8 cellular contexts compared by ENCODE assay signal in the genomic region with DNA sequence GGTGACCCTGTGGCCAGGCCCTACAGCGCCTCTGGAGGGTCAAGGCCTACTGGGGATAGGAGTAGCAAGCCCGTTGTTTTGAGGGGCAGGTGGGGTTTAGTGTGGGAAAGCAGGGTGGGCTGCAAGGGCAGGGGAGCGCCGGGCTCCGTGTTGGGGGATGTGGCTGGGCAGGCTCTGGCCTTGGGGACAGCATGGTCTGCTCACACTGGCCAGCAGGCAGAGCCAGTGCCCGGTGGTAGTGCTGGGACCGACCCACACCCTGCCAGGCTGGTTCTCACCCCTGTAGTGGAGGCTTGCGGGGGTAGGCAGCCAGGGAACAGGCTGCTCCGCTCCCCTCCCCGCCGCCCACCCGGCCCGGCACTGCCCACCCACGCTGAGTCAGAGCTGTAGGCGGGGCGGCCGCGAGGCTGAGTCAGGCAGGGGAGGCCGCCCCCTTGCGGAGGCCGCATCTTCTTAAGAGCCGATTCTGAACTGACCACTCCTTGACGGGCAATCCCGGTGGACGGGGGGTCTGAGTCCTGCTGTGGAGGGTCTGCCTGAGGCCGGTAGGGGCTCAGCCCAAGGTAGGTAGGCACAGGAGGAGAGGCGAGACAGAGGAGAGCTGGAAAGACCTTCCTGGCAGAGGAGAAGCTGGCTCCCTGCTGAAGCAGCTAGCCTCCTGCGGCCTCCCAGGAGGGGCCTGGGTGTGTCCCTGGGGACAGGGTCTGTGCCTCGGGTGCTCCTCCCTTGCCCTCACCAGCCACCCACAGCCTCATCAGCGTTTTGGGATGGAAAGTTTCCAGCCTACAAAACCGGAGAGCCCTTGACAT.
A peak's percentile ranks its signal among the peaks of the same experiment; 100 is the strongest.
DNase-seq lines count a peak whose midpoint lies in the region; ATAC-seq, FAIRE-seq and TF ChIP-seq lines count a peak whose summit lies in the region.

No MANE protein-coding gene starts in this region.

- H3K9ac ChIP-seq in H9 (ENCODE audit: extremely low read depth, insufficient read length, low read length) (no peak overlapping the region), SU-DHL-6 (ENCODE audit: low read length) (no peak overlapping the region), GM12878 (ENCODE audit: control insufficient read depth, insufficient read depth, low read length) (no peak overlapping the region)

- H4K5ac ChIP-seq in H9 (ENCODE audit: insufficient read length, low read depth, low read length): no peak overlapping the region

- in situ Hi-C loops in GM12878 (cut with MboI): loop anchor here (10.0 kb wide), 1 partner anchor 73 kb away; no protein-coding TSS in a partner anchor
- in situ Hi-C loops in gastrocnemius medialis (cut with MboI; ENCODE audit: low sequenced_read_pairs in 4 of 4): loop anchor here in 2 of 4 donors (5.0 to 10.0 kb wide), 2 partner anchors 73 to 80 kb away; no protein-coding TSS in a partner anchor

- H3K23ac ChIP-seq in H9 (ENCODE audit: insufficient read length, low read depth, low read length): no peak overlapping the region

- no peak overlapping the region for H4K8ac ChIP-seq in H9 (replicated peaks; ENCODE audit: insufficient read length, low read depth, low read length)

- H3K56ac ChIP-seq in H9 (ENCODE audit: insufficient read length, low read depth, low read length): no peak overlapping the region

- H3K27me3 ChIP-seq in H9 (ENCODE audit: insufficient read depth, low read length) (no peaks in the 10 kb centered on the region), SU-DHL-6 (ENCODE audit: low read length) (no peaks in the 10 kb centered on the region), GM12878 (replicated peaks in 1 of 2; ENCODE audit: control insufficient read depth in 2 of 2, insufficient read depth in 2 of 2, low read length in 1 of 2) (peaks cover 0 to 7% of the 10 kb centered on the region in 2 experiments; a peak in 3 of 4 replicates), gastrocnemius medialis (no peaks in the 10 kb centered on the region)

- no peaks in the 10 kb centered on the region for H3K79me1 ChIP-seq in H9 (ENCODE audit: insufficient read depth, low read depth, low read length, poor library complexity, severe bottlenecking)

- H3K4ac ChIP-seq in H9 (ENCODE audit: low read depth, low read length): no peak overlapping the region

- BruUV-seq in GM12878 (replicated peaks; lab: Mats Ljungman, UMichigan): no TSS peak

- intact Hi-C loops in GM12878 (cut with micrococcal nuclease; ENCODE audit: unreplicated experiment) (loop anchor here (1.0 kb wide), 1 partner anchor 74 kb away; no protein-coding TSS in a partner anchor), gastrocnemius medialis (cut with DNase I; ENCODE audit: low total_unique reads) (loop anchor here (1.0 kb wide), 1 partner anchor 72 kb away; no protein-coding TSS in a partner anchor)

- no peaks in the 10 kb centered on the region for H3K79me2 ChIP-seq in H9 (ENCODE audit: insufficient read depth, low read length)
- no peaks in the 10 kb centered on the region for H3K79me2 ChIP-seq in SU-DHL-6 (ENCODE audit: insufficient read depth, low read length)
- no peaks in the 10 kb centered on the region for H3K79me2 ChIP-seq in GM12878 (ENCODE audit: control insufficient read depth, insufficient read depth, low read length)

- SMC1A ChIA-PET in GM12878 (lab: Charles Lee; ENCODE audit: uncharacterized antibody, unreplicated experiment): interaction anchor here (1.0 to 2.1 kb wide), 3 partner anchors 48 to 74 kb away, joined by 3 to 6 read pairs (median 6); no protein-coding TSS in a partner anchor

- H2BK20ac ChIP-seq in H9 (ENCODE audit: low read depth, low read length, poor library complexity, severe bottlenecking): no peak overlapping the region

- H3K27ac Mint-ChIP-seq in H9: no peak overlapping the region; a peak in 1 of 7 replicates

- H3K18ac ChIP-seq in H9 (ENCODE audit: insufficient read length, low read depth, low read length): peak overlapping the region; percentile 61

- H3T11ph ChIP-seq in H9 (ENCODE audit: low read length): no peak overlapping the region

- H4K20me1 ChIP-seq in H9 (ENCODE audit: control insufficient read depth, insufficient read depth, insufficient read length): no peaks in the 10 kb centered on the region
- H4K20me1 ChIP-seq in SU-DHL-6 (ENCODE audit: low read depth, low read length): no peaks in the 10 kb centered on the region
- H4K20me1 ChIP-seq in GM12878 (ENCODE audit: control insufficient read depth, insufficient read depth): no peaks in the 10 kb centered on the region

- peaks cover 3% of the 10 kb centered on the region; the same call in 1 of the 2 replicates for H3K27me3 Mint-ChIP-seq in H9 (ENCODE audit: low read depth)

- no peak overlapping the region for H3K4me3 Mint-ChIP-seq in H9

- no peak for TF ChIP-seq POLR2A in GM12878 (IDR thresholded peaks at IDR 0.05; ENCODE audit: low read depth, low read length)
- peak in 1 of 2 donors; percentile 15 for TF ChIP-seq POLR2A in gastrocnemius medialis (IDR thresholded peaks at IDR 0.05)

- peak overlapping the region; percentile 81 for H3K14ac ChIP-seq in H9 (ENCODE audit: insufficient read depth, low read length)

- no peaks in the 10 kb centered on the region; a peak in 2 of 7 replicates for H3K36me3 Mint-ChIP-seq in H9 (ENCODE audit: insufficient read depth in 1 of 3, low read depth in 3 of 3)

- H3K9me3 ChIP-seq in H9 (ENCODE audit: control insufficient read depth, low read depth, low read length) (no peaks in the 10 kb centered on the region), SU-DHL-6 (ENCODE audit: insufficient read depth, low read length) (no peaks in the 10 kb centered on the region), GM12878 (replicated peaks; ENCODE audit: control insufficient read depth, insufficient read depth, low read length) (no peaks in the 10 kb centered on the region), gastrocnemius medialis (no peaks in the 10 kb centered on the region)

- RAD21 ChIA-PET in GM12878 (lab: Charles Lee; ENCODE audit: unreplicated experiment): interaction anchor here (0.7 to 1.5 kb wide), 3 partner anchors 33 to 142 kb away, joined by 3 to 19 read pairs (median 3); a partner anchor contains a TSS

- no peak for TF ChIP-seq EP300 in GM12878 (IDR thresholded peaks at IDR 0.05; ENCODE audit: borderline replicate concordance in 1 of 2, control insufficient read depth in 1 of 2, low read depth in 2 of 2, low read length in 2 of 2)

- no peak overlapping the region for H4K91ac ChIP-seq in H9 (ENCODE audit: insufficient read length, low read depth, low read length)

- no peak overlapping the region for H2BK15ac ChIP-seq in H9 (ENCODE audit: low read depth, low read length)

- TF ChIP-seq CTCF in H9 (conservative IDR thresholded peaks at IDR 0.05) (peak; percentile 72), SU-DHL-6 (IDR thresholded peaks at IDR 0.05; ENCODE audit: insufficient read depth, low read length, poor library complexity, severe bottlenecking) (peak; percentile 18), GM12878 (IDR thresholded peaks at IDR 0.05 in 2 of 3, conservative IDR thresholded peaks at IDR 0.05 in 1 of 3; ENCODE audit: control insufficient read depth in 2 of 3, extremely low read depth in 1 of 3, insufficient read depth in 1 of 3, low read depth in 3 of 3, low read length in 3 of 3) (peak; percentile 30 to 60 (median 57); a peak in 5 of 6 replicates), gastrocnemius medialis (IDR thresholded peaks at IDR 0.05 in 4 of 5, conservative IDR thresholded peaks at IDR 0.05 in 1 of 5) (peak; percentile 36 to 77 (median 72))

- H3K27ac ChIP-seq in H9 (ENCODE audit: insufficient read length, low read depth, low read length) (no peak overlapping the region), SU-DHL-6 (ENCODE audit: low read depth, low read length) (no peak overlapping the region), GM12878 (ENCODE audit: control insufficient read depth, insufficient read depth) (no peak overlapping the region), gastrocnemius medialis (peak overlapping the region in 2 of 4 donors; percentile 5 to 40)

- POLR2A ChIA-PET in GM12878 (lab: Charles Lee): interaction anchor here (0.6 to 1.0 kb wide), 3 partner anchors 67 to 421 kb away, joined by 3 to 4 read pairs (median 3); no protein-coding TSS in a partner anchor

- TF ChIP-seq RAD21 in GM12878 (IDR thresholded peaks at IDR 0.05; ENCODE audit: insufficient read depth, low read depth, low read length): 0 out of 2 replicates have a peak, but pooled peaks have one; percentile 34

- H3K36me3 ChIP-seq in SU-DHL-6 (ENCODE audit: low read length) (no peaks in the 10 kb centered on the region), GM12878 (ENCODE audit: control insufficient read depth in 2 of 2, insufficient read depth in 2 of 2, low read length in 1 of 2) (no peaks in the 10 kb centered on the region), gastrocnemius medialis (no peaks in the 10 kb centered on the region)

- H2AK5ac ChIP-seq in H9 (ENCODE audit: insufficient read length, low read length): no peak overlapping the region

- H3F3A ChIP-seq in SU-DHL-6 (ENCODE audit: insufficient read depth): no peaks in the 10 kb centered on the region

- H3K23me2 ChIP-seq in H9 (ENCODE audit: insufficient read length, low read depth, low read length, poor library complexity, severe bottlenecking): no peaks in the 10 kb centered on the region

- H3K9me2 ChIP-seq in SU-DHL-6 (replicated peaks; ENCODE audit: insufficient read depth, low read length): no peaks in the 10 kb centered on the region

- ATAC-seq in GM12878 (peak; percentile 37), gastrocnemius medialis (peak; percentile 16 to 38), HG02938 (IDR thresholded peaks at IDR 0.05; ENCODE audit: unreplicated experiment) (no peak), HG03571 (IDR thresholded peaks at IDR 0.05; ENCODE audit: unreplicated experiment) (no peak)

- no peak for FAIRE-seq in GM12878 (lab: Jason Lieb, UNC)

- no peaks in the 10 kb centered on the region; a peak in 1 of 5 replicates for H3K9me3 Mint-ChIP-seq in H9

- peaks cover 30 to 40% of the 10 kb centered on the region in 2 experiments for H3K4me1 Mint-ChIP-seq in H9

- no peak overlapping the region for H3K4me2 ChIP-seq in H9 (ENCODE audit: insufficient read depth, insufficient read length, low read length)
- H3K4me2 ChIP-seq in SU-DHL-6 (ENCODE audit: low read depth, low read length, poor library complexity, severe bottlenecking): no peak overlapping the region
- H3K4me2 ChIP-seq in GM12878 (ENCODE audit: control insufficient read depth, insufficient read depth): no peak overlapping the region

- CTCF ChIA-PET in GM12878 (lab: Yijun Ruan, JAX): interaction anchor here (0.7 to 4.8 kb wide), 8 partner anchors 9 to 109 kb away, joined by 3 to 60 read pairs (median 6); a partner anchor contains a TSS

- H2AFZ ChIP-seq in H9 (ENCODE audit: low read length) (no peak overlapping the region), SU-DHL-6 (ENCODE audit: low read depth, low read length, severe bottlenecking) (no peak overlapping the region), GM12878 (ENCODE audit: control insufficient read depth, low read depth, low read length) (no peak overlapping the region)

- no peaks in the 10 kb centered on the region; the same call in 1 of the 2 replicates for H3K4me1 ChIP-seq in H9 (ENCODE audit: insufficient read depth, low read length)
- H3K4me1 ChIP-seq in GM12878 (ENCODE audit: control insufficient read depth, insufficient read depth, low read length): peaks cover 11% of the 10 kb centered on the region
- peaks cover 25 to 32% of the 10 kb centered on the region in 2 donors for H3K4me1 ChIP-seq in gastrocnemius medialis

- H2BK5ac ChIP-seq in H9 (ENCODE audit: insufficient read length, low read length): no peak overlapping the region

- DNase-seq in H9 (peak; percentile 87), GM12878 (ENCODE audit: low read depth, low spot score) (no peak), hypothalamus (lab: John Stamatoyannopoulos, UW) (peak in 45 of 51 donors; percentile 18 to 86 (median 68)), gastrocnemius medialis (peak; percentile 24 to 58), NCI-H1694 treated with DMSO at 0.1 percent for 48 hours (lab: John Stamatoyannopoulos, UW) (no peak)

- H2BK12ac ChIP-seq in H9 (ENCODE audit: insufficient read length, low read depth, low read length): no peak overlapping the region

- no peak overlapping the region for H2BK120ac ChIP-seq in H9 (ENCODE audit: low read depth, low read length, poor library complexity, severe bottlenecking)

- WGBS in H9 (ENCODE audit: extremely low coverage, insufficient read length, low lambda C conversion rate): no CpG with 5 or more reads among the region's 31 CpGs
- WGBS in GM12878 (ENCODE audit: insufficient coverage, insufficient replicate concordance, low lambda C conversion rate, missing lambda C conversion rate): 14% methylated on average over 30 of the region's 31 CpGs

- H3K4me3 ChIP-seq in SU-DHL-6 (ENCODE audit: insufficient read depth, low read length, poor library complexity, severe bottlenecking) (no peak overlapping the region), GM12878 (no peak overlapping the region), gastrocnemius medialis (peak overlapping the region in 3 of 4 donors; percentile 16 to 28 (median 22))

Comparison
In these comparisons a context has a peak if more than half of its experiments do, and no peak if none do; other contexts are left out.
1. DNase-seq: peak in H9 (single experiment), hypothalamus (45 of 51) and gastrocnemius medialis (2 of 2); none in GM12878 (single experiment) and NCI-H1694 treated with DMSO at 0.1 percent for 48 hours (single experiment).
2. CTCF ChIP-seq: peak in every context shown above with its lines; median percentile 72 in H9; 72 in gastrocnemius medialis; 57 in GM12878; 18 in SU-DHL-6.
3. H3K4me3 ChIP-seq: peak in gastrocnemius medialis (3 of 4); none in SU-DHL-6 (single experiment) and GM12878 (single experiment).
4. ATAC-seq: peak in GM12878 (single experiment) and gastrocnemius medialis (2 of 2); none in HG02938 (single experiment) and HG03571 (single experiment).